Comparison of ENCODE assay signal across 8 cellular contexts in the genomic region with DNA sequence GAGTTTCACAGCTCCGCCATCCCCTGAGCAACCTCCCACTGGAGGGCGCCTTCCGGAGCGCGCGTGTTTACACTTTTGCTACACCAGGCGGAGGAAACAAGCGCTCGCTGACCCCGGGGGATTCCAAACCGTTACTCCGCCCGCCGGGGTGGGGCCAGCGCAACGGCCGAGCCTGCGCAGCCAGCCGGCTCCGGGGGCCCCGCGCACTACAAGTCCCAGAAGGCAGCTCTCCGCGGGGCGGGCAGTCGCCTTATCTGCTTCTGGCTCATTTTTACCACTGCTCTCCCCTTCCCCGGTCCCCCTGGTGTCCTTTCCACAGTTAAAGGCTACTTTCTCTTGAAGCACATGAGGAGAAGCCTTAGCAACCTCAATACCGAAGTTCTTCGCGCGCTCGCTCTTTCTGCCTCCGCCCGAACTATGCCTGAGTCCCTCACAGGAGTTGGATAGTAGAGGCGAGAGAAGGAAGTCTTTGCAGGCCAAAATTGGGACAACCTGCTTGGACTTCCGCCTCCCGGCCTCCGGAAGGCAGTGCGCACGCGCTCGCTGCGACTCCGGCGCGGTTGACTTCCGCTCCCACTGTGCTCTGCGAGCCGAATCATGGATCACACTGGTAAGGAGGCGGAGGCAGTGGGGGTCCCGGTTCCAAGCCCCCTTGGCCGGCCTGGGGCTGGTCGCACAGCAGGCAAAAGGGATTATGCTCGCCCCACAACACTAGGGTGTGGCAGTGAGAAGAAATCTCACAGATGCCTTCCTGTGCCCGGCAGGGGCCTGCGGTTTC. TPM values are rescaled to one million over a fixed set of nuclear protein-coding genes. Genes with fewer than 3 reads are reported as not detected.
DNase-seq lines count a peak whose midpoint lies in the region; ATAC-seq and TF ChIP-seq lines count a peak whose summit lies in the region.

A gene with protein sequence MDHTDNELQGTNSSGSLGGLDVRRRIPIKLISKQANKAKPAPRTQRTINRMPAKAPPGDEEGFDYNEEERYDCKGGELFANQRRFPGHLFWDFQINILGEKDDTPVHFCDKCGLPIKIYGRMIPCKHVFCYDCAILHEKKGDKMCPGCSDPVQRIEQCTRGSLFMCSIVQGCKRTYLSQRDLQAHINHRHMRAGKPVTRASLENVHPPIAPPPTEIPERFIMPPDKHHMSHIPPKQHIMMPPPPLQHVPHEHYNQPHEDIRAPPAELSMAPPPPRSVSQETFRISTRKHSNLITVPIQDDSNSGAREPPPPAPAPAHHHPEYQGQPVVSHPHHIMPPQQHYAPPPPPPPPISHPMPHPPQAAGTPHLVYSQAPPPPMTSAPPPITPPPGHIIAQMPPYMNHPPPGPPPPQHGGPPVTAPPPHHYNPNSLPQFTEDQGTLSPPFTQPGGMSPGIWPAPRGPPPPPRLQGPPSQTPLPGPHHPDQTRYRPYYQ (plus strand): TSS at position 576 of the 778 bp plus-strand sequence. CDS start 22 bp downstream, at position 598.

- no peaks in the 10 kb centered on the region for H3K9me3 Mint-ChIP-seq in progenitor cell of endocrine pancreas (ENCODE audit: low read depth)

- H3K4me1 Mint-ChIP-seq in progenitor cell of endocrine pancreas (ENCODE audit: low read depth), result peaks cover 17% of the 10 kb centered on the region

- peaks cover 56% of the 10 kb centered on the region for H3K4me1 ChIP-seq in left ventricle myocardium inferior

- H3K27me3 Mint-ChIP-seq in progenitor cell of endocrine pancreas, result peaks cover 8% of the 10 kb centered on the region

- no peaks in the 10 kb centered on the region for H3K36me3 Mint-ChIP-seq in progenitor cell of endocrine pancreas (ENCODE audit: insufficient read depth)

- peak within 1 kb of the TSS; percentile 98 for H3K4me3 Mint-ChIP-seq in progenitor cell of endocrine pancreas (ENCODE audit: low read depth)

- peak; percentile 83 for ATAC-seq in HG02884 (IDR thresholded peaks at IDR 0.05; ENCODE audit: unreplicated experiment)

- H3K9me3 ChIP-seq in left ventricle myocardium inferior (replicated peaks), result no peaks in the 10 kb centered on the region

- intact Hi-C loops in T-helper 1 cell treated with Interleukin-12 subunit alpha and Interleukin-12 subunit beta and Interleukin-4 antibody, amounts not matched to agents 30 ng/mL and 1 ng/mL, for 36 hours (cut with micrococcal nuclease), result loop anchor here (1.0 to 10.0 kb wide), 16 partner anchors 84 to 1458 kb away; a partner anchor contains a TSS
- intact Hi-C loops in left ventricle myocardium inferior (cut with micrococcal nuclease), result loop anchor here (10.0 kb wide), 1 partner anchor 131 kb away; no protein-coding TSS in a partner anchor

- in situ Hi-C loops in GM13977 (cut with MboI; ENCODE audit: low pct_unique_long_range_greater_than_20kb, low sequenced_read_pairs, unreplicated experiment), result loop anchor here (25.0 kb wide), 1 partner anchor 556 kb away; no protein-coding TSS in a partner anchor

- H3K4me3 ChIP-seq in left ventricle myocardium inferior, result peak within 1 kb of the TSS; percentile 81

- no peaks in the 10 kb centered on the region for H3K27me3 ChIP-seq in left ventricle myocardium inferior (ENCODE audit: low read depth)

- DNase-seq in GM13977 (ENCODE audit: low spot score) (peak; percentile 91), NCI-H146 treated with DMSO at 0.1 percent for 48 hours (lab: John Stamatoyannopoulos, UW; ENCODE audit: unreplicated experiment) (peak; percentile 92), amniotic stem cell (lab: John Stamatoyannopoulos, UW) (peak; percentile 91), left ventricle myocardium inferior (peak; percentile 98), progenitor cell of endocrine pancreas (ENCODE audit: low spot score, unreplicated experiment) (peak; percentile 92), ureter (ENCODE audit: low spot score) (peak; percentile 97)

- H3K27ac ChIP-seq in left ventricle myocardium inferior (replicated peaks), result peak within 1 kb of the TSS; percentile 99

- TF ChIP-seq CTCF in GM13977 (IDR thresholded peaks at IDR 0.05; ENCODE audit: extremely low read depth, insufficient read depth, missing control alignments) (peak; percentile 78), left ventricle myocardium inferior (IDR thresholded peaks at IDR 0.05; ENCODE audit: borderline replicate concordance) (peak; percentile 80), progenitor cell of endocrine pancreas (IDR thresholded peaks at IDR 0.05; ENCODE audit: unreplicated experiment) (peak; percentile 73)

- peak within 1 kb of the TSS; percentile 100 for H3K27ac Mint-ChIP-seq in progenitor cell of endocrine pancreas

- peaks cover 1% of the 10 kb centered on the region for H3K36me3 ChIP-seq in left ventricle myocardium inferior

RNA-seq across cellular contexts. Expression of the gene that starts here (rescaled TPM):
- total RNA-seq in T-helper 1 cell treated with Interleukin-12 subunit alpha and Interleukin-12 subunit beta and Interleukin-4 antibody, amounts not matched to agents 30 ng/mL and 1 ng/mL, for 36 hours, result 47.9 and 49.8 TPM in 2 replicates
- total RNA-seq in left ventricle myocardium inferior, result 21.6 TPM
- 34.0 and 37.7 TPM in 2 replicates for total RNA-seq in progenitor cell of endocrine pancreas
- 29.0 TPM for total RNA-seq in ureter

Comparison
In these comparisons a context has a peak if more than half of its experiments do, and no peak if none do; other contexts are left out.
1. Peak in every context shown above with its lines: DNase-seq, ATAC-seq, H3K4me3 ChIP-seq and H3K27ac ChIP-seq.